8 cellular contexts compared by ENCODE assay signal in the genomic region with DNA sequence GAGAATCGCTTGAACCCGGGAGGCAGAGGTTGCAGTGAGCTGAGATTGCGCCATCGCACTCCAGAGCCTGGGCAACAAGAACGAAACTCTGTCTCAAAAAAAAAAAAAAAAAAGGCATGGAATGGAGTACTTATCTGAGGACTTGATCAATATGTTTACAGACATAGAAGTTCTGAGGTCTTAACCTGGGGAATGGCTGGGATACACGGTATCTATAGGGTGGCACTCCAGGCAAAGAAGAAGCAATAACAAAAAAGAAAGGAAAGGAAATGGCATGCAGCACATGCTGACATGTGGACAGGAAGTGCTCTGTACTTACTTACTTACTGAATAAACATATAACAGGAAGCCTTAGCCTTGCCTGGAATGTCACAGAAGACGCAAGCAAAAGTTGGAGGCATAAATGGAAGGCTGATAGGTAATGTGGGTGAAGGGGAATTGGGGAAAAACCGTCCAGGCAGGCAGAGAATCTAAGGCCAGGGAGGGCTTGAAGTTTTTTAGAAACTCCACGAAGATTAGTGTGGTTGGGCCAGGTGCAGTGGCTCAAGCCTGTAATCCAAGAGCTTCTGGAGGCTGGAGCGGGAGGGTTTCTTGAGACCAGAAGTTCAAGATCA. TPM values are rescaled to one million over a fixed set of nuclear protein-coding genes. Genes with fewer than 3 reads are reported as not detected.
DNase-seq lines count a peak whose midpoint lies in the region; ATAC-seq and TF ChIP-seq lines count a peak whose summit lies in the region.

No MANE protein-coding gene starts in this region.

- intact Hi-C loops in natural killer cell (cut with micrococcal nuclease): no loop called here

- H3K36me3 ChIP-seq in CD4-positive, CD25-positive, alpha-beta regulatory T cell (ENCODE audit: control insufficient read depth, insufficient read depth, low read length): no peaks in the 10 kb centered on the region

- peaks cover 10% of the 10 kb centered on the region for H3K36me3 Mint-ChIP-seq in CD4-positive, CD25-positive, alpha-beta regulatory T cell
- H3K36me3 Mint-ChIP-seq in natural killer cell: no peaks in the 10 kb centered on the region

- ATAC-seq in CD4-positive, CD25-positive, alpha-beta regulatory T cell (ENCODE audit: low read depth in 2 of 2): peak; percentile 79 to 83
- ATAC-seq in natural killer cell (peak; percentile 69 to 83 (median 81)), GM18498 (IDR thresholded peaks at IDR 0.05; ENCODE audit: unreplicated experiment) (no peak), HG03280 (IDR thresholded peaks at IDR 0.05; ENCODE audit: unreplicated experiment) (no peak), GM18868 (IDR thresholded peaks at IDR 0.05; ENCODE audit: unreplicated experiment) (no peak), HG03039 (IDR thresholded peaks at IDR 0.05; ENCODE audit: unreplicated experiment) (no peak)

- H3K9me3 Mint-ChIP-seq in CD4-positive, CD25-positive, alpha-beta regulatory T cell: peaks cover 0 to 1% (median 0%) of the 10 kb centered on the region in 7 donors
- no peaks in the 10 kb centered on the region for H3K9me3 Mint-ChIP-seq in natural killer cell

- H3K4me1 ChIP-seq in CD4-positive, CD25-positive, alpha-beta regulatory T cell (ENCODE audit: control insufficient read depth, insufficient read depth, low read length, poor library complexity, severe bottlenecking): peaks cover 25% of the 10 kb centered on the region

- TF ChIP-seq CTCF in natural killer cell (IDR thresholded peaks at IDR 0.05): no peak

- H3K4me3 ChIP-seq in CD4-positive, CD25-positive, alpha-beta regulatory T cell (ENCODE audit: low read depth, low read length): peak overlapping the region; percentile 74

- peaks cover 7% of the 10 kb centered on the region for H3K27me3 Mint-ChIP-seq in CD4-positive, CD25-positive, alpha-beta regulatory T cell
- no peaks in the 10 kb centered on the region for H3K27me3 Mint-ChIP-seq in natural killer cell (ENCODE audit: low read depth in 2 of 2)

- H3K4me1 Mint-ChIP-seq in CD4-positive, CD25-positive, alpha-beta regulatory T cell: peaks cover 13 to 45% (median 25%) of the 10 kb centered on the region in 4 donors
- H3K4me1 Mint-ChIP-seq in natural killer cell: peaks cover 16 to 24% of the 10 kb centered on the region in 2 donors

- peak in 2 of 3 donors; percentile 40 to 68 for DNase-seq in CD4-positive, CD25-positive, alpha-beta regulatory T cell
- DNase-seq in NCI-H69 (lab: John Stamatoyannopoulos, UW) (peak; percentile 51), natural killer cell (no peak)
- peak; percentile 39 for DNase-seq in central memory CD4-positive, alpha-beta T cell

- no peaks in the 10 kb centered on the region for H3K27me3 ChIP-seq in CD4-positive, CD25-positive, alpha-beta regulatory T cell (ENCODE audit: control insufficient read depth, insufficient read depth, low read length)

- H3K9me3 ChIP-seq in CD4-positive, CD25-positive, alpha-beta regulatory T cell (ENCODE audit: control insufficient read depth in 2 of 2, low read length in 2 of 2): no peaks in the 10 kb centered on the region

- peak overlapping the region; percentile 76 to 89 (median 81) for H3K4me3 Mint-ChIP-seq in CD4-positive, CD25-positive, alpha-beta regulatory T cell
- H3K4me3 Mint-ChIP-seq in natural killer cell: peak overlapping the region; percentile 72

- peak overlapping the region; percentile 55 for H3K27ac ChIP-seq in CD4-positive, CD25-positive, alpha-beta regulatory T cell (ENCODE audit: insufficient read depth, low read length, poor library complexity, severe bottlenecking)

- peak overlapping the region; percentile 90 to 99 (median 91) for H3K27ac Mint-ChIP-seq in CD4-positive, CD25-positive, alpha-beta regulatory T cell
- peak overlapping the region; percentile 79 to 91 for H3K27ac Mint-ChIP-seq in natural killer cell

RNA-seq across cellular contexts. Expression of a gene that starts 10.1 kb away (rescaled TPM):
- 66.3 TPM for total RNA-seq in CD4-positive, CD25-positive, alpha-beta regulatory T cell
- polyA plus RNA-seq in CD4-positive, CD25-positive, alpha-beta regulatory T cell: 100 to 1,000 TPM in 2 of 4 donors, 10 to 100 TPM in 2; 76.4 to 123 (median 106) TPM
- 10 to 100 TPM; 45.4 to 56.5 (median 54.7) TPM for total RNA-seq in natural killer cell

RNA-seq across cellular contexts. Expression of a gene that starts 19.8 kb away (rescaled TPM):
- 51.8 TPM for total RNA-seq in CD4-positive, CD25-positive, alpha-beta regulatory T cell
- 10 to 100 TPM; 28.2 to 38.8 (median 34.1) TPM for polyA plus RNA-seq in CD4-positive, CD25-positive, alpha-beta regulatory T cell
- 100 to 1,000 TPM in 1 of 3 donors, 10 to 100 TPM in 2; 74.0 to 121 (median 90.2) TPM for total RNA-seq in natural killer cell

Comparison
In these comparisons a context has a peak if more than half of its experiments do, and no peak if none do; other contexts are left out.
1. ATAC-seq: peak in CD4-positive, CD25-positive, alpha-beta regulatory T cell (2 of 2) and natural killer cell (3 of 3); none in GM18498 (single experiment), HG03280 (single experiment), GM18868 (single experiment) and HG03039 (single experiment).